In genomic region chr12:86838264-86838663, GRCh38 we compare ENCODE assay signal across 21 cellular contexts.
"Had no signal": no experiment of that assay in that cellular context is flagged by ENCODE, and none has a peak within 500 bp of the region (broad histone marks: within the 10 kb centered on the region; RNA-seq: fewer than 3 reads in every experiment).

No MANE protein-coding gene starts in this region.

- H2AFZ ChIP-seq: parathyroid adenoma had no signal

- H3K4me3 ChIP-seq: gastrocnemius medialis, left ventricle myocardium inferior, lower lobe of right lung, prostate gland, spleen, testis had no signal

- H3K4me1 Mint-ChIP-seq: immature natural killer cell; memory B cell; natural killer cell; stimulated activated naive B cell treated with anti-CD40 and anti-IgM and Interleukin-4, amounts not matched to agents 10 μg/mL and 1 μg/mL and 100 μg/mL, for 72 hours; stimulated activated naive CD8-positive, alpha-beta T cell treated with anti-CD3 and anti-CD28 coated beads, Interleukin-15, amount 100 ng/mL, for 72 hours had no signal

- H3K36me3 ChIP-seq: gastrocnemius medialis, left ventricle myocardium inferior, lower lobe of right lung, prostate gland, spleen had no signal

- ATAC-seq: esophagus mucosa; gastrocnemius medialis; lower lobe of right lung; natural killer cell; sciatic nerve; stimulated activated naive B cell treated with anti-CD40 and anti-IgM and Interleukin-4, amounts not matched to agents 10 μg/mL and 1 μg/mL and 100 μg/mL, for 72 hours; stimulated activated naive CD8-positive, alpha-beta T cell treated with anti-CD3 and anti-CD28 coated beads, Interleukin-15, amount 100 ng/mL, for 72 hours had no signal

- H3K27me3 ChIP-seq: gastrocnemius medialis, spleen, testis had no signal

- H3K4me3 Mint-ChIP-seq: immature natural killer cell; memory B cell; mesothelial cell of epicardium; natural killer cell; stimulated activated naive B cell treated with anti-CD40 and anti-IgM and Interleukin-4, amounts not matched to agents 10 μg/mL and 1 μg/mL and 100 μg/mL, for 72 hours; stimulated activated naive CD8-positive, alpha-beta T cell treated with anti-CD3 and anti-CD28 coated beads, Interleukin-15, amount 100 ng/mL, for 72 hours had no signal

- H3K9me3 Mint-ChIP-seq: memory B cell; stimulated activated naive B cell treated with anti-CD40 and anti-IgM and Interleukin-4, amounts not matched to agents 10 μg/mL and 1 μg/mL and 100 μg/mL, for 72 hours had no signal

- H3K27me3 Mint-ChIP-seq: memory B cell; stimulated activated naive B cell treated with anti-CD40 and anti-IgM and Interleukin-4, amounts not matched to agents 10 μg/mL and 1 μg/mL and 100 μg/mL, for 72 hours; stimulated activated naive CD8-positive, alpha-beta T cell treated with anti-CD3 and anti-CD28 coated beads, Interleukin-15, amount 100 ng/mL, for 72 hours had no signal

- H3K9me3 ChIP-seq: gastrocnemius medialis, left ventricle myocardium inferior, lower lobe of right lung, prostate gland, testis had no signal

- H3K4me1 ChIP-seq: gastrocnemius medialis, left ventricle myocardium inferior, lower lobe of right lung, parathyroid adenoma, prostate gland, spleen, testis had no signal

- DNase-seq: cortex of kidney; effector memory CD4-positive, alpha-beta T cell; gastrocnemius medialis; immature natural killer cell; left ventricle myocardium inferior; lower lobe of right lung; natural killer cell; spleen; stimulated activated CD4-positive, alpha-beta T cell treated with anti-CD3 and anti-CD28 coated beads, Interleukin-15, amount 100 ng/mL, for 24 hours; stimulated activated CD4-positive, alpha-beta T cell treated with anti-CD3 and anti-CD28 coated beads, Interleukin-1b, Interleukin-23, amount 100 ng/mL, for 48 hours; stimulated activated CD4-positive, alpha-beta T cell treated with anti-CD3 and anti-CD28 coated beads, Interleukin-4, amount 100 ng/mL, for 4 hours; stimulated activated naive B cell treated with anti-CD40 and anti-IgM and Interleukin-4, amounts not matched to agents 10 μg/mL and 1 μg/mL and 100 μg/mL, for 72 hours; stimulated activated naive CD8-positive, alpha-beta T cell treated with anti-CD3 and anti-CD28 coated beads, Interleukin-15, amount 100 ng/mL, for 72 hours; trophoblast cell had no signal

- H3K27ac Mint-ChIP-seq: immature natural killer cell; memory B cell; mesothelial cell of epicardium; natural killer cell; stimulated activated naive B cell treated with anti-CD40 and anti-IgM and Interleukin-4, amounts not matched to agents 10 μg/mL and 1 μg/mL and 100 μg/mL, for 72 hours; stimulated activated naive CD8-positive, alpha-beta T cell treated with anti-CD3 and anti-CD28 coated beads, Interleukin-15, amount 100 ng/mL, for 72 hours had no signal

- H3K9ac ChIP-seq: parathyroid adenoma had no signal

- H3K27ac ChIP-seq: gastrocnemius medialis, left ventricle myocardium inferior, lower lobe of right lung, parathyroid adenoma, prostate gland, spleen, testis had no signal

- H3K79me2 ChIP-seq: parathyroid adenoma had no signal

- H3K36me3 Mint-ChIP-seq: immature natural killer cell; memory B cell; mesothelial cell of epicardium; natural killer cell; stimulated activated naive B cell treated with anti-CD40 and anti-IgM and Interleukin-4, amounts not matched to agents 10 μg/mL and 1 μg/mL and 100 μg/mL, for 72 hours had no signal
